In the genomic region with DNA sequence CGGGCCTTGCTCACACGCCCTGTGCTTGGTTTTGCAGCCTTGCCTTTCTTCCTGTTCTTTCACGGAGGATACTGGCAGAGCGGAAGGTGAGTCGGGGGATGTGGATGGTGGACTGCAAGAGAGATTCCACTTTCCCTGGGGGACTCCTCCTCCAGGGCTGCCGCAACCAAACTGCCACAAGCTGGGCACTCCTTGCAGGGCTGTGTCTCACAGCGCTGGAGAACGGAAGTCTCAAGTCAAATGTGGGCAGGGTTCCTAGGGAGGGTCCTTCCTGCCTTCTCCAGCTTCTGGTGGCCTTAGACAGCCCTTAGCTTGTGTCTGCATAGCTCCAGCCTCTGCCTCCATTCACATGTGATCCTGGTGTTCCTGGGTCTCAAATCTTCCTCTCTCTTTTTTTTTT, we compare ENCODE assay signal across 31 cellular contexts. TPM values are rescaled to one million over a fixed set of nuclear protein-coding genes. Genes with fewer than 3 reads are reported as not detected.
"Had no signal": no experiment of that assay in that cellular context is flagged by ENCODE, and none has a peak within 500 bp of the region (broad histone marks: within the 10 kb centered on the region; RNA-seq: fewer than 3 reads in every experiment).

No MANE protein-coding gene starts in this region.

- H3K36me3 ChIP-seq: breast epithelium had no signal

- H3K27me3 Mint-ChIP-seq: activated naive CD4-positive, alpha-beta T cell treated with anti-CD3 and anti-CD28 coated beads, Interleukin-2, amount 50 U/mL, for 24 hours had no signal

- H3K4me3 Mint-ChIP-seq: activated CD8-positive, alpha-beta T cell treated with anti-CD3 and anti-CD28 coated beads, Interleukin-2, amount 10 ng/mL, durations not matched to agents 7 days and 5 days; activated naive CD4-positive, alpha-beta T cell treated with anti-CD3 and anti-CD28 coated beads, Interleukin-2, amount 50 U/mL, for 24 hours; T-helper 1 cell treated with Interleukin-12 subunit alpha and Interleukin-12 subunit beta and Interleukin-4 antibody, amounts not matched to agents 30 μg/mL and 1 μg/mL, for 36 hours had no signal

- H3K27ac ChIP-seq: breast epithelium, SJSA1, WERI-Rb-1 had no signal

- H3K4me3 ChIP-seq: breast epithelium, K562, SJSA1 had no signal

- ATAC-seq: activated CD8-positive, alpha-beta T cell treated with anti-CD3 and anti-CD28 coated beads, Interleukin-2, amount 10 ng/mL, durations not matched to agents 7 days and 5 days; K562; Panc1; SK-N-SH treated with all-trans-retinoic acid at 6 μM for 48 hours had no signal

- H3K4me1 Mint-ChIP-seq: activated naive CD4-positive, alpha-beta T cell treated with anti-CD3 and anti-CD28 coated beads, Interleukin-2, amount 50 U/mL, for 24 hours had no signal

- DNase-seq: activated CD4-positive, alpha-beta T cell treated with anti-CD3 and anti-CD28 coated beads for 4 hours; activated CD4-positive, alpha-beta T cell treated with anti-CD3 and anti-CD28 coated beads, Interleukin-2, amount 50 U/mL, for 4 hours; activated CD8-positive, alpha-beta memory T cell treated with anti-CD3 and anti-CD28 coated beads, Interleukin-2, amount 50 U/mL, for 48 hours; activated CD8-positive, alpha-beta T cell treated with anti-CD3 and anti-CD28 coated beads, Interleukin-2, amount 10 ng/mL, durations not matched to agents 7 days and 5 days; activated effector memory CD4-positive, alpha-beta T cell treated with Interleukin-2 at 50 U/mL for 16 hours; activated naive CD4-positive, alpha-beta T cell; activated T-cell treated with anti-CD3 and anti-CD28 coated beads, Interleukin-2, amount 50 U/mL, for 1 hour; aorta; central memory CD4-positive, alpha-beta T cell; NCI-H1092 treated with DMSO at 0.1 percent for 48 hours; NCI-H1436; NCI-H1694 treated with DMSO at 0.1 percent for 48 hours; NCI-H2029 treated with DMSO at 0.1 percent for 48 hours; NCI-H345; NCI-H510A; NCI-H526 treated with DMSO at 0.1 percent for 48 hours; NCI-H82; NK-92 treated with Interleukin-12 subunit alpha and Interleukin-12 subunit beta, amount 100 ng/mL, for 24 hours; OCI-M1; RPMI8226; SHP77; WERI-Rb-1 had no signal

- H3K9me3 Mint-ChIP-seq: activated naive CD4-positive, alpha-beta T cell treated with anti-CD3 and anti-CD28 coated beads, Interleukin-2, amount 50 U/mL, for 24 hours; T-helper 1 cell treated with Interleukin-12 subunit alpha and Interleukin-12 subunit beta and Interleukin-4 antibody, amounts not matched to agents 30 μg/mL and 1 μg/mL, for 36 hours had no signal

- H3K27ac Mint-ChIP-seq: activated CD8-positive, alpha-beta T cell treated with anti-CD3 and anti-CD28 coated beads, Interleukin-2, amount 10 ng/mL, durations not matched to agents 7 days and 5 days; activated naive CD4-positive, alpha-beta T cell treated with anti-CD3 and anti-CD28 coated beads, Interleukin-2, amount 50 U/mL, for 24 hours; T-helper 1 cell treated with Interleukin-12 subunit alpha and Interleukin-12 subunit beta and Interleukin-4 antibody, amounts not matched to agents 30 μg/mL and 1 μg/mL, for 36 hours had no signal

- H3K9me3 ChIP-seq: breast epithelium, SJSA1 had no signal

- H3K36me3 Mint-ChIP-seq: activated naive CD4-positive, alpha-beta T cell treated with anti-CD3 and anti-CD28 coated beads, Interleukin-2, amount 50 U/mL, for 24 hours had no signal

- H3K27me3 ChIP-seq: breast epithelium, SJSA1 had no signal

RNA-seq across cellular contexts. Expression of gene TMEM235, which starts 28.8 kb away (rescaled TPM):
- total RNA-seq: activated CD8-positive, alpha-beta T cell treated with anti-CD3 and anti-CD28 coated beads, Interleukin-2, amount 10 ng/mL, durations not matched to agents 7 days and 5 days; aorta; breast epithelium; K562; LHCN-M2; M059J; SJSA1 had no signal
